In the genomic region with DNA sequence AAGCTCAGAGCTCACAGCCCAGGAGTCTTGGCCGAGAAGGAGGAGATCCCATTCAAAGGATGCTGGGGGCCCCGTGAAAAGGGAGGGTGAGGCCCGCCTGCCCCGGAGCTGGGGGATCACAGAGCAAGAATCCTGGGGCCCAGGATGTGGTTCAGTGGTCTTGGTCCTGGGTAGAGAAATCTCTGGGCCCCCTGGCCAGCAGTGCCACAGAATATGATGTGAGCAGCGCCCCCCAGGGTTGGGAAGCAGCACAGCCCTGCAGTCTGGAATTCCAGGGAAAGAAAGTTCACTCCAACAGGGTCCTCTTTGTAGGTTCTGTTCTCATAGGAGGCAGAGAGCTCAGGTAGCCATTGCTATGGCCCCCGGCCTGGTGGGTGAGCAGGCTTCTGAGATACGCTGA, we compare ENCODE assay signal across 13 cellular contexts.
A peak's percentile ranks its signal among the peaks of the same experiment; 100 is the strongest.
DNase-seq lines count a peak whose midpoint lies in the region; ATAC-seq and TF ChIP-seq lines count a peak whose summit lies in the region.
"Had no signal": no experiment of that assay in that cellular context is flagged by ENCODE, and none has a peak within 500 bp of the region (broad histone marks: within the 10 kb centered on the region; RNA-seq: fewer than 3 reads in every experiment).

No MANE protein-coding gene starts in this region.

- H3K27ac Mint-ChIP-seq in activated CD8-positive, alpha-beta T cell treated with anti-CD3 and anti-CD28 coated beads for 36 hours: no peak overlapping the region
- peak overlapping the region in 4 of 6 donors; percentile 3 to 31 (median 17) for H3K27ac Mint-ChIP-seq in immature natural killer cell
- H3K27ac Mint-ChIP-seq: activated B cell treated with CpG ODN at 0.5 μM for 24 hours had no signal

- H3K36me3 ChIP-seq in H7 (replicated peaks; ENCODE audit: control insufficient read depth, insufficient read depth, low read length): peaks cover 3% of the 10 kb centered on the region
- H3K36me3 ChIP-seq: neutrophil had no signal

- H3K27me3 ChIP-seq in H7 (ENCODE audit: control insufficient read depth, insufficient read depth, low read length): no peaks in the 10 kb centered on the region
- H3K27me3 ChIP-seq: neutrophil had no signal

- H3K9me3 Mint-ChIP-seq in activated CD8-positive, alpha-beta T cell treated with anti-CD3 and anti-CD28 coated beads for 36 hours: no peaks in the 10 kb centered on the region
- H3K9me3 Mint-ChIP-seq in immature natural killer cell: peaks cover 0 to 2% (median 0%) of the 10 kb centered on the region in 6 donors

- ATAC-seq in activated CD8-positive, alpha-beta T cell treated with anti-CD3 and anti-CD28 coated beads for 36 hours: no peak
- ATAC-seq in GM21576 (IDR thresholded peaks at IDR 0.05; ENCODE audit: unreplicated experiment): no peak

- no peaks in the 10 kb centered on the region for H3K4me1 Mint-ChIP-seq in activated CD8-positive, alpha-beta T cell treated with anti-CD3 and anti-CD28 coated beads for 36 hours (ENCODE audit: low read depth)
- H3K4me1 Mint-ChIP-seq in immature natural killer cell: peaks cover 0 to 4% of the 10 kb centered on the region in 2 donors
- H3K4me1 Mint-ChIP-seq: activated B cell treated with CpG ODN at 0.5 μM for 24 hours had no signal

- DNase-seq in AG04449 (ENCODE audit: low read depth, low spot score) (no peak), H7 (peak; percentile 91), immature natural killer cell (no peak), NK-92 (lab: John Stamatoyannopoulos, UW; ENCODE audit: unreplicated experiment) (no peak), AG08395 (ENCODE audit: low spot score) (no peak)
- no peak for DNase-seq in activated CD8-positive, alpha-beta T cell treated with anti-CD3 and anti-CD28 coated beads for 36 hours
- no peak for DNase-seq in stimulated activated CD4-positive, alpha-beta T cell treated with anti-CD3 and anti-CD28 coated beads, Interleukin-15, amount 100 ng/mL, for 24 hours
- DNase-seq: activated B cell treated with CpG ODN at 0.5 μM for 24 hours; activated naive CD4-positive, alpha-beta T cell; GM23248; stimulated activated CD4-positive, alpha-beta T cell treated with anti-CD3 and anti-CD28 coated beads, Interleukin-4, amount 100 ng/mL, for 1 hour had no signal

- peaks cover 53% of the 10 kb centered on the region for H3K36me3 Mint-ChIP-seq in activated CD8-positive, alpha-beta T cell treated with anti-CD3 and anti-CD28 coated beads for 36 hours (ENCODE audit: low read depth)
- H3K36me3 Mint-ChIP-seq in immature natural killer cell: peaks cover 26 to 41% (median 33%) of the 10 kb centered on the region in 3 donors

- H3K4me3 ChIP-seq in AG04449 (ENCODE audit: low read depth, low read length) (no peak overlapping the region), H7 (ENCODE audit: insufficient read depth, low read depth, low read length) (no peak overlapping the region)
- H3K4me3 ChIP-seq: GM23248 had no signal

- intact Hi-C loops in activated CD8-positive, alpha-beta T cell treated with anti-CD3 and anti-CD28 coated beads for 36 hours (cut with micrococcal nuclease): no loop called here

- CTCF ChIA-PET in AG04449 (lab: Yijun Ruan, JAX): no interaction called here
- CTCF ChIA-PET in activated CD8-positive, alpha-beta T cell treated with anti-CD3 and anti-CD28 coated beads for 36 hours (lab: Charles Lee): no interaction called here

- no peaks in the 10 kb centered on the region for H3K27me3 Mint-ChIP-seq in activated CD8-positive, alpha-beta T cell treated with anti-CD3 and anti-CD28 coated beads for 36 hours
- peaks cover 10 to 29% (median 28%) of the 10 kb centered on the region in 3 donors for H3K27me3 Mint-ChIP-seq in immature natural killer cell (ENCODE audit: low read depth in 3 of 3)
- H3K27me3 Mint-ChIP-seq: activated B cell treated with CpG ODN at 0.5 μM for 24 hours had no signal

- TF ChIP-seq CTCF in AG04449 (IDR thresholded peaks at IDR 0.05; ENCODE audit: insufficient read depth, low read length, missing control alignments): peak; percentile 17
- TF ChIP-seq CTCF in activated CD8-positive, alpha-beta T cell treated with anti-CD3 and anti-CD28 coated beads for 36 hours (IDR thresholded peaks at IDR 0.05): peak; percentile 14

- no peak overlapping the region for H3K4me3 Mint-ChIP-seq in activated CD8-positive, alpha-beta T cell treated with anti-CD3 and anti-CD28 coated beads for 36 hours
- H3K4me3 Mint-ChIP-seq in immature natural killer cell: no peak overlapping the region
- H3K4me3 Mint-ChIP-seq: activated B cell treated with CpG ODN at 0.5 μM for 24 hours had no signal

- POLR2A ChIA-PET in AG04449 (lab: Yijun Ruan, JAX): no interaction called here
- POLR2A ChIA-PET in activated CD8-positive, alpha-beta T cell treated with anti-CD3 and anti-CD28 coated beads for 36 hours (lab: Charles Lee): interaction anchor here (0.8 kb wide), 1 partner anchor 14 kb away, joined by 3 read pairs; no protein-coding TSS in a partner anchor
